ENCODE assay signal across 13 cellular contexts in the genomic region with DNA sequence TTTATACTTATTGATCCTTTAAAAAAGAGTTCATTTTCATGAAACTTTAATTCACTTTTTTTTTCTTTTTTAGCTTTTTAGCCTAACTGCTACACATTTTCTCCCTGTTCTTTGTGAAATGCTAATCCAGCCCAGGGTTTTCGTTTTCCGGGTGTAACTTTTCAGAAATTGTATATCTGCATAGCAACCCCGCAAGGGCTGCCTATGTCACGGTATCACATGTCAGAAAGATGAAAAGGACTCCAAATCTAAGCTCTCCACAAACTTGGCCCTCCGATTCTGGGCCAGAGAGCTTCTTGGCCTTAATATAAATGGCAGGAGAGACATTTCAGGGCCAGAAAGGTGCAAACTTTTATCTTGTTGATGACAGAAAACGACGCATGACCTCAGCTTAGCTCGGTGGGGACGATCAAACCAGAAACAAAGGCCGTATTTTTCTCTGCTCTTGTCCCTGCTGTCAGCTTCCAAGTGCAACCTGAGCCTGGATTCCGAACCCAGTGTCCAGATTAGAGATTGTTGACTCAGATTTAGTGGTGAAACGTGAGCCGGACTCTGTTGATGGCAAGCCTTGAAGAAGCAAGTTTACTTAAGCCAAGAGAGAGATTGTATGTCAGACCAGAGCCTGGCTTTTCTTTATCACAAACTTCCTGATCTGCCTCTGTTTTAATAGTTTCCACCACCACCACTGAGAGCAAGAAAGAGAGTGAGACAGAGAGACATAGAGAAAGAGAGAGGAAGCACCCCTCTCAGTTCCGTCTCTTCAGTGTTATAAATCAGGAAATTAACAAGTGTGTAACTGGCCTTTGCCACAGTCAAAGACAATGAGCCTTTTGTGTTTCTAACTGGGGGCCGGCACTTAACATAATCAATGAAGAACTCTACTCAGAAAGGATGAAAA.
DNase-seq lines count a peak whose midpoint lies in the region; ATAC-seq and TF ChIP-seq lines count a peak whose summit lies in the region.
"Had no signal": no experiment of that assay in that cellular context is flagged by ENCODE, and none has a peak within 500 bp of the region (broad histone marks: within the 10 kb centered on the region; RNA-seq: fewer than 3 reads in every experiment).

No MANE protein-coding gene starts in this region.

- no peak overlapping the region for H3K4me3 ChIP-seq in AG04450 (ENCODE audit: low read depth, low read length)
- no peak overlapping the region for H3K4me3 ChIP-seq in Loucy (ENCODE audit: low read length, poor library complexity, severe bottlenecking)
- H3K4me3 ChIP-seq in naive thymus-derived CD4-positive, alpha-beta T cell (ENCODE audit: low read length) = no peak overlapping the region
- no peak overlapping the region for H3K4me3 ChIP-seq in lower leg skin (ENCODE audit: low read depth, poor library complexity, severe bottlenecking)

- intact Hi-C loops in naive thymus-derived CD4-positive, alpha-beta T cell (cut with micrococcal nuclease) = no loop called here
- intact Hi-C loops in lower leg skin (cut with DNase I; ENCODE audit: low total_unique reads) = no loop called here

- H3K9ac ChIP-seq in Loucy (ENCODE audit: low read depth, low read length, poor library complexity, severe bottlenecking) = no peak overlapping the region

- peaks cover 2% of the 10 kb centered on the region for H3K27me3 ChIP-seq in AG04450 (ENCODE audit: control insufficient read depth, insufficient read depth, low read length)
- no peaks in the 10 kb centered on the region for H3K27me3 ChIP-seq in Loucy (ENCODE audit: insufficient read depth, low read length, poor library complexity, severe bottlenecking)
- H3K27me3 ChIP-seq in naive thymus-derived CD4-positive, alpha-beta T cell (ENCODE audit: control insufficient read depth in 2 of 2, insufficient read depth in 2 of 2, low read length in 2 of 2) = no peaks in the 10 kb centered on the region

- H3K4me1 ChIP-seq in Loucy (ENCODE audit: insufficient read depth, low read length, poor library complexity, severe bottlenecking) = peaks cover 43% of the 10 kb centered on the region
- H3K4me1 ChIP-seq in naive thymus-derived CD4-positive, alpha-beta T cell (ENCODE audit: control insufficient read depth in 2 of 2, insufficient read depth in 2 of 2, low read length in 2 of 2) = peaks cover 0 to 7% of the 10 kb centered on the region in 2 donors

- H3K27me3 Mint-ChIP-seq in WTC11 (ENCODE audit: low read depth) (no peaks in the 10 kb centered on the region; the same call in 1 of the 2 replicates), memory B cell (no peaks in the 10 kb centered on the region)
- peaks cover 0 to 4% (median 0%) of the 10 kb centered on the region in 5 donors for H3K27me3 Mint-ChIP-seq in naive thymus-derived CD4-positive, alpha-beta T cell

- no peaks in the 10 kb centered on the region for H3K79me2 ChIP-seq in Loucy (ENCODE audit: insufficient read depth, low read length)

- TF ChIP-seq CTCF in AG04450 (IDR thresholded peaks at IDR 0.05; ENCODE audit: low read depth, low read length) = no peak
- TF ChIP-seq CTCF in Loucy (conservative IDR thresholded peaks at IDR 0.05; ENCODE audit: low read length) = no peak
- TF ChIP-seq CTCF in WTC11 (IDR thresholded peaks at IDR 0.05) = no peak
- TF ChIP-seq CTCF in lower leg skin (IDR thresholded peaks at IDR 0.05) = no peak

- CTCF ChIA-PET in AG04450 (lab: Charles Lee) = interaction anchor here (0.7 to 3.1 kb wide), 6 partner anchors 8 to 348 kb away, joined by 5 to 13 read pairs (median 6); no protein-coding TSS in a partner anchor
- CTCF ChIA-PET in WTC11 (lab: Charles Lee) = interaction anchor here (1.0 to 1.9 kb wide), 5 partner anchors 11 to 348 kb away, joined by 3 to 12 read pairs (median 4); partner anchors contain the start of gene PDSS2
- CTCF ChIA-PET in naive thymus-derived CD4-positive, alpha-beta T cell (lab: Charles Lee) = interaction anchor here (0.6 to 0.8 kb wide), 3 partner anchors 10 to 202 kb away, joined by 3 read pairs; no protein-coding TSS in a partner anchor

- no peaks in the 10 kb centered on the region for H3F3A ChIP-seq in Loucy (ENCODE audit: low read depth)

- H2AFZ ChIP-seq in Loucy (ENCODE audit: low read length) = peak overlapping the region; percentile 27

- H3K36me3 Mint-ChIP-seq in WTC11 (no peaks in the 10 kb centered on the region), memory B cell (no peaks in the 10 kb centered on the region)
- H3K36me3 Mint-ChIP-seq in naive thymus-derived CD4-positive, alpha-beta T cell = no peaks in the 10 kb centered on the region
- H3K36me3 Mint-ChIP-seq: CD4-positive, CD25-positive, alpha-beta regulatory T cell had no signal

- H3K36me3 ChIP-seq in Loucy (ENCODE audit: insufficient read depth, low read length) = no peaks in the 10 kb centered on the region
- H3K36me3 ChIP-seq in naive thymus-derived CD4-positive, alpha-beta T cell (ENCODE audit: control insufficient read depth in 2 of 3, insufficient read depth in 3 of 3, low read length in 3 of 3) = no peaks in the 10 kb centered on the region

- TF ChIP-seq POLR2A in lower leg skin (IDR thresholded peaks at IDR 0.05) = no peak

- DNase-seq in AG04450 (ENCODE audit: low read depth, low spot score) = no peak
- DNase-seq in WTC11 (ENCODE audit: low spot score) = no peak
- no peak for DNase-seq in memory B cell (ENCODE audit: low spot score in 2 of 2)
- no peak for DNase-seq in naive thymus-derived CD4-positive, alpha-beta T cell
- DNase-seq in lower leg skin (ENCODE audit: low spot score in 2 of 2) = no peak
- DNase-seq: activated gamma-delta T cell treated with Interleukin-2 at 50 U/mL for 16 hours; CD4-positive, CD25-positive, alpha-beta regulatory T cell; erythroblast; mammary epithelial cell; stimulated activated CD4-positive, alpha-beta T cell treated with anti-CD3 and anti-CD28 coated beads, Interleukin-2, amount 100 ng/mL, for 48 hours had no signal

- H3K9me2 ChIP-seq in Loucy (replicated peaks; ENCODE audit: low read depth, low read length) = no peaks in the 10 kb centered on the region

- no peaks in the 10 kb centered on the region for H3K9me3 Mint-ChIP-seq in WTC11
- H3K9me3 Mint-ChIP-seq in memory B cell = no peaks in the 10 kb centered on the region
- no peaks in the 10 kb centered on the region for H3K9me3 Mint-ChIP-seq in naive thymus-derived CD4-positive, alpha-beta T cell
- H3K9me3 Mint-ChIP-seq: CD4-positive, CD25-positive, alpha-beta regulatory T cell had no signal

- WGBS in lower leg skin, 2 donors = 81 to 86% methylated on average over 15 of the region's 15 CpGs

- H4K20me1 ChIP-seq in Loucy (ENCODE audit: insufficient read depth, low read length, poor library complexity, severe bottlenecking) = no peaks in the 10 kb centered on the region

- H3K4me1 Mint-ChIP-seq in WTC11 (peaks cover 55% of the 10 kb centered on the region), memory B cell (peaks cover 34% of the 10 kb centered on the region)
- H3K4me1 Mint-ChIP-seq in naive thymus-derived CD4-positive, alpha-beta T cell = peaks cover 10 to 36% (median 15%) of the 10 kb centered on the region in 7 donors

- peak overlapping the region; percentile 45 for H3K27ac Mint-ChIP-seq in WTC11
- peak overlapping the region; percentile 35 for H3K27ac Mint-ChIP-seq in memory B cell
- peak overlapping the region in 1 of 9 donors; percentile 8 for H3K27ac Mint-ChIP-seq in naive thymus-derived CD4-positive, alpha-beta T cell
- H3K27ac Mint-ChIP-seq: CD4-positive, CD25-positive, alpha-beta regulatory T cell had no signal

- POLR2A ChIA-PET in AG04450 (lab: Yijun Ruan, JAX) = no interaction called here
- POLR2A ChIA-PET in WTC11 (lab: Charles Lee) = interaction anchor here (0.6 kb wide), 1 partner anchor 457 kb away, joined by 5 read pairs; no protein-coding TSS in a partner anchor
- POLR2A ChIA-PET in naive thymus-derived CD4-positive, alpha-beta T cell (lab: Charles Lee) = no interaction called here

- H3K9me3 ChIP-seq in AG04450 (ENCODE audit: control insufficient read depth, insufficient read depth, low read length) (no peaks in the 10 kb centered on the region), Loucy (ENCODE audit: insufficient read depth, low read depth, low read length) (no peaks in the 10 kb centered on the region)
- H3K9me3 ChIP-seq in naive thymus-derived CD4-positive, alpha-beta T cell (ENCODE audit: control insufficient read depth in 2 of 3, low read length in 3 of 3) = no peaks in the 10 kb centered on the region

- H3K4me2 ChIP-seq in Loucy (ENCODE audit: low read depth, low read length, poor library complexity, severe bottlenecking) = no peak overlapping the region

- peak overlapping the region; percentile 77 for H3K27ac ChIP-seq in AG04450 (ENCODE audit: low read depth, low read length)
- H3K27ac ChIP-seq in naive thymus-derived CD4-positive, alpha-beta T cell (ENCODE audit: low read depth, low read length) = no peak overlapping the region

- H3K4me3 Mint-ChIP-seq in WTC11 = no peak overlapping the region
- H3K4me3 Mint-ChIP-seq in memory B cell = no peak overlapping the region
- no peak overlapping the region for H3K4me3 Mint-ChIP-seq in naive thymus-derived CD4-positive, alpha-beta T cell
- H3K4me3 Mint-ChIP-seq: CD4-positive, CD25-positive, alpha-beta regulatory T cell had no signal

- ATAC-seq in WTC11 (no peak), memory B cell (ENCODE audit: low read depth) (no peak), HG03432 (IDR thresholded peaks at IDR 0.05; ENCODE audit: unreplicated experiment) (no peak), GM21515 (IDR thresholded peaks at IDR 0.05; ENCODE audit: unreplicated experiment) (no peak)
- no peak for ATAC-seq in naive thymus-derived CD4-positive, alpha-beta T cell

TF ChIP-seq in WTC11, 78 proteins besides CTCF, POLR2A, EP300 and RAD21:
- TF ChIP-seq TEAD4 (CRISPR knock-in tag; IDR thresholded peaks at IDR 0.05) = no peak
